Comparison of ENCODE assay signal across 21 cellular contexts in genomic region chrX:153671589-153672530, GRCh38. TPM values are rescaled to one million over a fixed set of nuclear protein-coding genes. Genes with fewer than 3 reads are reported as not detected.
"Had no signal": no experiment of that assay in that cellular context is flagged by ENCODE, and none has a peak within 500 bp of the region (broad histone marks: within the 10 kb centered on the region; RNA-seq: fewer than 3 reads in every experiment).

No MANE protein-coding gene starts in this region.

- DNase-seq: activated CD4-positive, alpha-beta T cell treated with anti-CD3 and anti-CD28 coated beads for 36 hours; activated CD4-positive, alpha-beta T cell treated with anti-CD3 and anti-CD28 coated beads, Interleukin-2, amount 50 U/mL, for 48 hours; activated CD8-positive, alpha-beta memory T cell treated with anti-CD3 and anti-CD28 coated beads, Interleukin-2, amount 50 U/mL, for 48 hours; activated naive CD4-positive, alpha-beta T cell treated with anti-CD3 and anti-CD28 coated beads for 36 hours; activated naive CD8-positive, alpha-beta T cell treated with anti-CD3 and anti-CD28 coated beads, Interleukin-2, amount 10 ng/mL, durations not matched to agents 7 days and 5 days; activated T-cell treated with anti-CD3 and anti-CD28 coated beads, Interleukin-2, amount 50 U/mL, for 4 hours; amniotic stem cell; erythroblast; foreskin keratinocyte; kidney glomerular epithelial cell; naive thymus-derived CD8-positive, alpha-beta T cell; stimulated activated CD4-positive, alpha-beta T cell treated with anti-CD3 and anti-CD28 coated beads, Interleukin-4, amount 100 ng/mL, for 1 hour; stimulated activated naive CD4-positive, alpha-beta T cell treated with Interleukin-2 at 50 U/mL for 16 hours; substantia nigra; T-helper 1 cell; thyroid gland; upper lobe of right lung had no signal

- ATAC-seq: activated CD4-positive, alpha-beta T cell treated with anti-CD3 and anti-CD28 coated beads for 36 hours; activated T-cell treated with anti-CD3 and anti-CD28 coated beads, Interleukin-2, amount 50 U/mL, for 4 hours; foreskin keratinocyte; left lung; naive thymus-derived CD8-positive, alpha-beta T cell; right lobe of liver; upper lobe of right lung; WTC11 had no signal

RNA-seq across cellular contexts. Expression of gene PNCK, which starts 1.8 kb away (rescaled TPM):
- total RNA-seq: activated CD8-positive, alpha-beta memory T cell treated with anti-CD3 and anti-CD28 coated beads for 36 hours; foreskin keratinocyte; naive thymus-derived CD8-positive, alpha-beta T cell had no signal

RNA-seq across cellular contexts. Expression of gene DUSP9, which starts 24.9 kb away (rescaled TPM):
- total RNA-seq: activated naive CD8-positive, alpha-beta T cell treated with anti-CD3 and anti-CD28 coated beads, Interleukin-2, amount 10 ng/mL, durations not matched to agents 7 days and 5 days; naive thymus-derived CD8-positive, alpha-beta T cell; thyroid gland; upper lobe of right lung had no signal
